ENCODE assay signal across 1 cellular context in the genomic region with DNA sequence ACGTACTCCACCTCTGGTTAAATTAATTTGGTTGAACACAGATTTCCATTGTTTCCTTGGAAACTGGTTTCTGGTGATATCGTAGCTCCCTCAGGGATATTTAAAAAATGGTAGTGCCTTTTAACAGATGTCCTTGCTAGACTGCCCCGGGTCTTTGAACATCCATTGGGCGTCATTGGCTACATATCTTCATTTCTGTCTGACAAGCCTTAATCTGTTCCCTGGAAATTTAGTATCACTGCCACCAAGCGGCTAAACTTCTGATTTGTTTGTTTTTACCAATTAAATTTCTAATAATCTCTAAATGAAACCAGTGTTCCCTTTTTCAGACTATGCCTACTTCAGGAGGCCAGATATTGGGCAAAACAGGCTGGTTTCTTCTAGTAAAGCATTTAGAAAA.
TF ChIP-seq lines count a peak whose summit lies in the region.

No MANE protein-coding gene starts in this region.

TF ChIP-seq in GM23338, 12 proteins besides CTCF, POLR2A, EP300 and RAD21 (continued from another document):
- TF ChIP-seq, protein P1, sequence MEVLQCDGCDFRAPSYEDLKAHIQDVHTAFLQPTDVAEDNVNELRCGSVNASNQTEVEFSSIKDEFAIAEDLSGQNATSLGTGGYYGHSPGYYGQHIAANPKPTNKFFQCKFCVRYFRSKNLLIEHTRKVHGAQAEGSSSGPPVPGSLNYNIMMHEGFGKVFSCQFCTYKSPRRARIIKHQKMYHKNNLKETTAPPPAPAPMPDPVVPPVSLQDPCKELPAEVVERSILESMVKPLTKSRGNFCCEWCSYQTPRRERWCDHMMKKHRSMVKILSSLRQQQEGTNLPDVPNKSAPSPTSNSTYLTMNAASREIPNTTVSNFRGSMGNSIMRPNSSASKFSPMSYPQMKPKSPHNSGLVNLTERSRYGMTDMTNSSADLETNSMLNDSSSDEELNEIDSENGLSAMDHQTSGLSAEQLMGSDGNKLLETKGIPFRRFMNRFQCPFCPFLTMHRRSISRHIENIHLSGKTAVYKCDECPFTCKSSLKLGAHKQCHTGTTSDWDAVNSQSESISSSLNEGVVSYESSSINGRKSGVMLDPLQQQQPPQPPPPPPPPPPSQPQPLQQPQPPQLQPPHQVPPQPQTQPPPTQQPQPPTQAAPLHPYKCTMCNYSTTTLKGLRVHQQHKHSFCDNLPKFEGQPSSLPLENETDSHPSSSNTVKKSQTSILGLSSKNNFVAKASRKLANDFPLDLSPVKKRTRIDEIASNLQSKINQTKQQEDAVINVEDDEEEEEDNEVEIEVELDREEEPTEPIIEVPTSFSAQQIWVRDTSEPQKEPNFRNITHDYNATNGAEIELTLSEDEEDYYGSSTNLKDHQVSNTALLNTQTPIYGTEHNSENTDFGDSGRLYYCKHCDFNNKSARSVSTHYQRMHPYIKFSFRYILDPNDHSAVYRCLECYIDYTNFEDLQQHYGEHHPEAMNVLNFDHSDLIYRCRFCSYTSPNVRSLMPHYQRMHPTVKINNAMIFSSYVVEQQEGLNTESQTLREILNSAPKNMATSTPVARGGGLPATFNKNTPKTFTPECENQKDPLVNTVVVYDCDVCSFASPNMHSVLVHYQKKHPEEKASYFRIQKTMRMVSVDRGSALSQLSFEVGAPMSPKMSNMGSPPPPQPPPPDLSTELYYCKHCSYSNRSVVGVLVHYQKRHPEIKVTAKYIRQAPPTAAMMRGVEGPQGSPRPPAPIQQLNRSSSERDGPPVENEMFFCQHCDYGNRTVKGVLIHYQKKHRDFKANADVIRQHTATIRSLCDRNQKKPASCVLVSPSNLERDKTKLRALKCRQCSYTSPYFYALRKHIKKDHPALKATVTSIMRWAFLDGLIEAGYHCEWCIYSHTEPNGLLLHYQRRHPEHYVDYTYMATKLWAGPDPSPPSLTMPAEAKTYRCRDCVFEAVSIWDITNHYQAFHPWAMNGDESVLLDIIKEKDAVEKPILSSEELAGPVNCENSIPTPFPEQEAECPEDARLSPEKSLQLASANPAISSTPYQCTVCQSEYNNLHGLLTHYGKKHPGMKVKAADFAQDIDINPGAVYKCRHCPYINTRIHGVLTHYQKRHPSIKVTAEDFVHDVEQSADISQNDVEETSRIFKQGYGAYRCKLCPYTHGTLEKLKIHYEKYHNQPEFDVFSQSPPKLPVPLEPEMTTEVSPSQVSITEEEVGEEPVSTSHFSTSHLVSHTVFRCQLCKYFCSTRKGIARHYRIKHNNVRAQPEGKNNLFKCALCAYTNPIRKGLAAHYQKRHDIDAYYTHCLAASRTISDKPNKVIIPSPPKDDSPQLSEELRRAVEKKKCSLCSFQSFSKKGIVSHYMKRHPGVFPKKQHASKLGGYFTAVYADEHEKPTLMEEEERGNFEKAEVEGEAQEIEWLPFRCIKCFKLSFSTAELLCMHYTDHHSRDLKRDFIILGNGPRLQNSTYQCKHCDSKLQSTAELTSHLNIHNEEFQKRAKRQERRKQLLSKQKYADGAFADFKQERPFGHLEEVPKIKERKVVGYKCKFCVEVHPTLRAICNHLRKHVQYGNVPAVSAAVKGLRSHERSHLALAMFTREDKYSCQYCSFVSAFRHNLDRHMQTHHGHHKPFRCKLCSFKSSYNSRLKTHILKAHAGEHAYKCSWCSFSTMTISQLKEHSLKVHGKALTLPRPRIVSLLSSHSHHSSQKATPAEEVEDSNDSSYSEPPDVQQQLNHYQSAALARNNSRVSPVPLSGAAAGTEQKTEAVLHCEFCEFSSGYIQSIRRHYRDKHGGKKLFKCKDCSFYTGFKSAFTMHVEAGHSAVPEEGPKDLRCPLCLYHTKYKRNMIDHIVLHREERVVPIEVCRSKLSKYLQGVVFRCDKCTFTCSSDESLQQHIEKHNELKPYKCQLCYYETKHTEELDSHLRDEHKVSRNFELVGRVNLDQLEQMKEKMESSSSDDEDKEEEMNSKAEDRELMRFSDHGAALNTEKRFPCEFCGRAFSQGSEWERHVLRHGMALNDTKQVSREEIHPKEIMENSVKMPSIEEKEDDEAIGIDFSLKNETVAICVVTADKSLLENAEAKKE (CRISPR knock-in tag; IDR thresholded peaks at IDR 0.05), result no peak
- TF ChIP-seq, protein P2, sequence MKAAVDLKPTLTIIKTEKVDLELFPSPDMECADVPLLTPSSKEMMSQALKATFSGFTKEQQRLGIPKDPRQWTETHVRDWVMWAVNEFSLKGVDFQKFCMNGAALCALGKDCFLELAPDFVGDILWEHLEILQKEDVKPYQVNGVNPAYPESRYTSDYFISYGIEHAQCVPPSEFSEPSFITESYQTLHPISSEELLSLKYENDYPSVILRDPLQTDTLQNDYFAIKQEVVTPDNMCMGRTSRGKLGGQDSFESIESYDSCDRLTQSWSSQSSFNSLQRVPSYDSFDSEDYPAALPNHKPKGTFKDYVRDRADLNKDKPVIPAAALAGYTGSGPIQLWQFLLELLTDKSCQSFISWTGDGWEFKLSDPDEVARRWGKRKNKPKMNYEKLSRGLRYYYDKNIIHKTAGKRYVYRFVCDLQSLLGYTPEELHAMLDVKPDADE (IDR thresholded peaks at IDR 0.05), result no peak
- TF ChIP-seq ZNF114 (CRISPR knock-in tag; IDR thresholded peaks at IDR 0.05), result no peak
- no peak for TF ChIP-seq EZH2phosphoT487 (IDR thresholded peaks at IDR 0.05; ENCODE audit: unreplicated experiment)
- no peak for TF ChIP-seq EZH2 (IDR thresholded peaks at IDR 0.05; ENCODE audit: low read depth, unreplicated experiment)
- no peak for TF ChIP-seq ZNF331 (CRISPR knock-in tag; IDR thresholded peaks at IDR 0.05; ENCODE audit: low read depth)
- TF ChIP-seq, protein P3, sequence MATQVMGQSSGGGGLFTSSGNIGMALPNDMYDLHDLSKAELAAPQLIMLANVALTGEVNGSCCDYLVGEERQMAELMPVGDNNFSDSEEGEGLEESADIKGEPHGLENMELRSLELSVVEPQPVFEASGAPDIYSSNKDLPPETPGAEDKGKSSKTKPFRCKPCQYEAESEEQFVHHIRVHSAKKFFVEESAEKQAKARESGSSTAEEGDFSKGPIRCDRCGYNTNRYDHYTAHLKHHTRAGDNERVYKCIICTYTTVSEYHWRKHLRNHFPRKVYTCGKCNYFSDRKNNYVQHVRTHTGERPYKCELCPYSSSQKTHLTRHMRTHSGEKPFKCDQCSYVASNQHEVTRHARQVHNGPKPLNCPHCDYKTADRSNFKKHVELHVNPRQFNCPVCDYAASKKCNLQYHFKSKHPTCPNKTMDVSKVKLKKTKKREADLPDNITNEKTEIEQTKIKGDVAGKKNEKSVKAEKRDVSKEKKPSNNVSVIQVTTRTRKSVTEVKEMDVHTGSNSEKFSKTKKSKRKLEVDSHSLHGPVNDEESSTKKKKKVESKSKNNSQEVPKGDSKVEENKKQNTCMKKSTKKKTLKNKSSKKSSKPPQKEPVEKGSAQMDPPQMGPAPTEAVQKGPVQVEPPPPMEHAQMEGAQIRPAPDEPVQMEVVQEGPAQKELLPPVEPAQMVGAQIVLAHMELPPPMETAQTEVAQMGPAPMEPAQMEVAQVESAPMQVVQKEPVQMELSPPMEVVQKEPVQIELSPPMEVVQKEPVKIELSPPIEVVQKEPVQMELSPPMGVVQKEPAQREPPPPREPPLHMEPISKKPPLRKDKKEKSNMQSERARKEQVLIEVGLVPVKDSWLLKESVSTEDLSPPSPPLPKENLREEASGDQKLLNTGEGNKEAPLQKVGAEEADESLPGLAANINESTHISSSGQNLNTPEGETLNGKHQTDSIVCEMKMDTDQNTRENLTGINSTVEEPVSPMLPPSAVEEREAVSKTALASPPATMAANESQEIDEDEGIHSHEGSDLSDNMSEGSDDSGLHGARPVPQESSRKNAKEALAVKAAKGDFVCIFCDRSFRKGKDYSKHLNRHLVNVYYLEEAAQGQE (IDR thresholded peaks at IDR 0.05; ENCODE audit: unreplicated experiment), result no peak
- no peak for TF ChIP-seq JUNB (IDR thresholded peaks at IDR 0.05; ENCODE audit: unreplicated experiment)
- no peak for TF ChIP-seq CREB1 (CRISPR knock-in tag; IDR thresholded peaks at IDR 0.05; ENCODE audit: low read depth)
- TF ChIP-seq STAT1 (IDR thresholded peaks at IDR 0.05; ENCODE audit: unreplicated experiment), result no peak
- TF ChIP-seq NANOG (IDR thresholded peaks at IDR 0.05; ENCODE audit: borderline replicate concordance), result no peak
